ENCODE assay signal across 8 cellular contexts in genomic region chr2:53969285-53970094, GRCh38. TPM values are rescaled to one million over a fixed set of nuclear protein-coding genes. Genes with fewer than 3 reads are reported as not detected.
DNase-seq lines count a peak whose midpoint lies in the region; ATAC-seq and TF ChIP-seq lines count a peak whose summit lies in the region.

No MANE protein-coding gene starts in this region.

- H3K27ac ChIP-seq in SJSA1 (peak overlapping the region; percentile 89), duodenal mucosa (ENCODE audit: low read depth, low read length) (peak overlapping the region; percentile 87), mesodermal cell (ENCODE audit: low read depth, low read length, severe bottlenecking) (peak overlapping the region; percentile 88), upper lobe of right lung (peak overlapping the region; percentile 97)

- DNase-seq in ACHN (peak; percentile 89), GM12864 (ENCODE audit: low read depth) (no peak), HuH-7.5 (ENCODE audit: low spot score) (peak; percentile 65), SJSA1 (ENCODE audit: low read depth in 1 of 2, low spot score in 2 of 2) (peak in 1 of 2 experiments; percentile 63), upper lobe of right lung (no peak)

- no peak for ATAC-seq in upper lobe of right lung
- ATAC-seq in GM21390 (IDR thresholded peaks at IDR 0.05; ENCODE audit: unreplicated experiment) = no peak

- no peak for TF ChIP-seq CTCF in GM12864 (IDR thresholded peaks at IDR 0.05; ENCODE audit: low read depth, low read length, missing control alignments)
- TF ChIP-seq CTCF in upper lobe of right lung (IDR thresholded peaks at IDR 0.05) = no peak

- H3K4me1 ChIP-seq in SJSA1 (replicated peaks) (peaks cover 19% of the 10 kb centered on the region), duodenal mucosa (ENCODE audit: control insufficient read depth in 1 of 2, insufficient read depth in 2 of 2, low read length in 2 of 2) (peaks cover 15 to 23% of the 10 kb centered on the region in 2 donors), mesodermal cell (ENCODE audit: control insufficient read depth, insufficient read depth, low read length, poor library complexity, severe bottlenecking) (no peaks in the 10 kb centered on the region), upper lobe of right lung (peaks cover 34% of the 10 kb centered on the region)

- WGBS in mesodermal cell (ENCODE audit: insufficient coverage in 2 of 2), 2 experiments = 5 to 9% methylated on average over 4 to 11 of the region's 12 CpGs

- in situ Hi-C loops in ACHN (cut with HindIII; ENCODE audit: low pct_ligation_motif_present, low pct_unique_long_range_greater_than_20kb, low sequenced_read_pairs) = no loop called here

- H3K36me3 ChIP-seq in SJSA1 (peaks cover 5% of the 10 kb centered on the region), duodenal mucosa (ENCODE audit: control insufficient read depth in 1 of 2, insufficient read depth in 2 of 2, low read length in 2 of 2) (no peaks in the 10 kb centered on the region), mesodermal cell (ENCODE audit: control insufficient read depth, insufficient read depth, low read length) (peaks cover 7% of the 10 kb centered on the region), upper lobe of right lung (peaks cover 2% of the 10 kb centered on the region)

- H3K27me3 ChIP-seq in SJSA1 (replicated peaks) (no peaks in the 10 kb centered on the region), duodenal mucosa (ENCODE audit: control insufficient read depth in 1 of 2, insufficient read depth in 2 of 2, low read length in 2 of 2) (no peaks in the 10 kb centered on the region), upper lobe of right lung (no peaks in the 10 kb centered on the region)

- intact Hi-C loops in upper lobe of right lung (cut with DNase I) = no loop called here

- peak overlapping the region; percentile 99 for H3K4me3 ChIP-seq in GM12864 (ENCODE audit: low read depth, low read length)
- peak overlapping the region; percentile 74 for H3K4me3 ChIP-seq in SJSA1
- H3K4me3 ChIP-seq in duodenal mucosa (ENCODE audit: low read depth in 1 of 2, low read length in 2 of 2) = peak overlapping the region; percentile 88 to 89
- H3K4me3 ChIP-seq in mesodermal cell (ENCODE audit: extremely low read depth, insufficient read depth, low read length, poor library complexity, severe bottlenecking) = peak overlapping the region; percentile 92
- peak overlapping the region; percentile 97 for H3K4me3 ChIP-seq in upper lobe of right lung

- no peaks in the 10 kb centered on the region; the same call in 1 of the 2 replicates for H3K9me3 ChIP-seq in SJSA1 (replicated peaks)
- no peaks in the 10 kb centered on the region for H3K9me3 ChIP-seq in duodenal mucosa (ENCODE audit: control insufficient read depth in 1 of 2, low read length in 2 of 2)
- H3K9me3 ChIP-seq in mesodermal cell (ENCODE audit: control insufficient read depth, low read length) = no peaks in the 10 kb centered on the region
- H3K9me3 ChIP-seq in upper lobe of right lung = no peaks in the 10 kb centered on the region

- peak overlapping the region; percentile 94 to 97 for H3K9ac ChIP-seq in duodenal mucosa (ENCODE audit: low read depth in 1 of 2, low read length in 2 of 2)

RNA-seq across cellular contexts. Expression of gene PSME4, which starts 1.3 kb away (rescaled TPM):
- 29.3 and 44.9 TPM in 2 replicates for total RNA-seq in SJSA1 (2014; rRNA removed; shearing (Covaris generic))
- 59.2 TPM for polyA plus RNA-seq in mesodermal cell (2013, experiment 1 of 2)
- 55.1 TPM for polyA plus RNA-seq in mesodermal cell (2013, experiment 2 of 2)
- 44.5 TPM for total RNA-seq in upper lobe of right lung

Comparison
In these comparisons a context has a peak if more than half of its experiments do, and no peak if none do; other contexts are left out.
1. DNase-seq: peak in ACHN (single experiment) and HuH-7.5 (single experiment); none in GM12864 (single experiment) and upper lobe of right lung (single experiment).
2. Peak in every context shown above with its lines, with median percentiles within 50 percentile points of each other: H3K4me3 ChIP-seq and H3K27ac ChIP-seq.